ENCODE assay signal across 22 cellular contexts in the genomic region with DNA sequence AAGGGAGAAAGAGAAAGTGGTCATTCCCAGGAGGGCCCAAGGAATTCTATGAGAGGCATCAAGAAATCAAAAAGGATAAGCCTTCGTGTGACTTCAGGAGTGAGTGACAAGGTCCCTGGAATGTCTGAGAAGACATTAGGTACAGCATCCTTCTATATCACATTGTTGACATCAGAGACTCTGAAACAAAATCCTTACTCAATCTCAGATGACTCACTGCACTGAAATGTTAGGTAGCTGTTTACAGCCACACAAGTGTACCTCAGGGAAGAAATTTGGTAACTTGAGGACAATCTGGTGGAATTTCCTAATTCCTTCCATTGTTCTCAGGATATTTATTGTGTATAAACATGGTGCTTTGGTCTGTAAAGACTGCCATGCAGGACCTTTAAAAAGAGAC. TPM values are rescaled to one million over a fixed set of nuclear protein-coding genes. Genes with fewer than 3 reads are reported as not detected.
"Had no signal": no experiment of that assay in that cellular context is flagged by ENCODE, and none has a peak within 500 bp of the region (broad histone marks: within the 10 kb centered on the region; RNA-seq: fewer than 3 reads in every experiment).

No MANE protein-coding gene starts in this region.

- H3K27ac ChIP-seq: brain microvascular endothelial cell, lower lobe of right lung, spleen, transverse colon had no signal

- DNase-seq: activated CD8-positive, alpha-beta memory T cell treated with anti-CD3 and anti-CD28 coated beads, Interleukin-2, amount 10 ng/mL, durations not matched to agents 7 days and 5 days; activated gamma-delta T cell; activated T-cell treated with anti-CD3 and anti-CD28 coated beads, Interleukin-2, amount 50 U/mL, for 24 hours; brain microvascular endothelial cell; endodermal cell; foreskin fibroblast; immature natural killer cell; left cardiac atrium; lower lobe of right lung; naive thymus-derived CD4-positive, alpha-beta T cell; right cardiac atrium; spleen; stimulated activated CD4-positive, alpha-beta T cell treated with anti-CD3 and anti-CD28 coated beads, Interleukin-1b, Interleukin-23, amount 100 ng/mL, for 48 hours; stimulated activated naive B cell treated with anti-CD40 and anti-IgM and Interleukin-4, amounts not matched to agents 10 μg/mL and 1 μg/mL and 100 μg/mL, for 72 hours; substantia nigra; transverse colon had no signal

- H3K9me3 Mint-ChIP-seq: activated T-cell treated with anti-CD3 and anti-CD28 coated beads, Interleukin-2, amount 50 U/mL, for 24 hours; endodermal cell; immature natural killer cell; naive thymus-derived CD4-positive, alpha-beta T cell; stimulated activated naive B cell treated with anti-CD40 and anti-IgM and Interleukin-4, amounts not matched to agents 10 μg/mL and 1 μg/mL and 100 μg/mL, for 72 hours had no signal

- H3K4me3 ChIP-seq: lower lobe of right lung, spleen, transverse colon had no signal

- H3K36me3 Mint-ChIP-seq: activated CD8-positive, alpha-beta memory T cell treated with anti-CD3 and anti-CD28 coated beads, Interleukin-2, amount 10 ng/mL, durations not matched to agents 7 days and 5 days; activated naive CD8-positive, alpha-beta T cell; immature natural killer cell; stimulated activated naive B cell treated with anti-CD40 and anti-IgM and Interleukin-4, amounts not matched to agents 10 μg/mL and 1 μg/mL and 100 μg/mL, for 72 hours had no signal

- H3K36me3 ChIP-seq: brain microvascular endothelial cell, lower lobe of right lung, spleen, transverse colon had no signal

- H3K4me1 ChIP-seq: lower lobe of right lung, spleen, transverse colon had no signal

- H3K4me1 Mint-ChIP-seq: immature natural killer cell; stimulated activated naive B cell treated with anti-CD40 and anti-IgM and Interleukin-4, amounts not matched to agents 10 μg/mL and 1 μg/mL and 100 μg/mL, for 72 hours had no signal

- H3K4me3 Mint-ChIP-seq: activated CD8-positive, alpha-beta memory T cell treated with anti-CD3 and anti-CD28 coated beads, Interleukin-2, amount 10 ng/mL, durations not matched to agents 7 days and 5 days; activated naive CD8-positive, alpha-beta T cell; activated T-cell treated with anti-CD3 and anti-CD28 coated beads, Interleukin-2, amount 50 U/mL, for 24 hours; endodermal cell; immature natural killer cell; naive thymus-derived CD4-positive, alpha-beta T cell; stimulated activated naive B cell treated with anti-CD40 and anti-IgM and Interleukin-4, amounts not matched to agents 10 μg/mL and 1 μg/mL and 100 μg/mL, for 72 hours had no signal

- H3K27me3 ChIP-seq: brain microvascular endothelial cell had no signal

- H3K27ac Mint-ChIP-seq: activated CD8-positive, alpha-beta memory T cell treated with anti-CD3 and anti-CD28 coated beads, Interleukin-2, amount 10 ng/mL, durations not matched to agents 7 days and 5 days; activated naive CD8-positive, alpha-beta T cell; activated T-cell treated with anti-CD3 and anti-CD28 coated beads, Interleukin-2, amount 50 U/mL, for 24 hours; endodermal cell; immature natural killer cell; naive thymus-derived CD4-positive, alpha-beta T cell; stimulated activated naive B cell treated with anti-CD40 and anti-IgM and Interleukin-4, amounts not matched to agents 10 μg/mL and 1 μg/mL and 100 μg/mL, for 72 hours had no signal

RNA-seq across cellular contexts. Expression of gene LGALS14, which starts 7.9 kb away (rescaled TPM):
- total RNA-seq: chondrocyte; dermis microvascular lymphatic vessel endothelial cell; endodermal cell; left cardiac atrium; lower lobe of right lung; right cardiac atrium; spleen; T-helper 2 cell treated with Interferon-gamma antibody and Interleukin-4, amounts not matched to agents 100 ng/mL and 5 ng/mL, for 36 hours; transverse colon had no signal
- polyA plus RNA-seq: esophagus, immature natural killer cell, right cardiac atrium, spleen had no signal

RNA-seq across cellular contexts. Expression of gene LGALS16, which starts 40.7 kb away (rescaled TPM):
- total RNA-seq: activated CD8-positive, alpha-beta memory T cell treated with anti-CD3 and anti-CD28 coated beads, Interleukin-2, amount 10 ng/mL, durations not matched to agents 7 days and 5 days; chondrocyte; dermis microvascular lymphatic vessel endothelial cell; endodermal cell; left cardiac atrium; lower lobe of right lung; mononuclear cell; naive thymus-derived CD4-positive, alpha-beta T cell; right cardiac atrium; spleen; T-helper 2 cell treated with Interferon-gamma antibody and Interleukin-4, amounts not matched to agents 100 ng/mL and 5 ng/mL, for 36 hours; transverse colon had no signal
- polyA plus RNA-seq: esophagus; immature natural killer cell; naive thymus-derived CD4-positive, alpha-beta T cell; right cardiac atrium; spleen had no signal

RNA-seq across cellular contexts. Expression of gene CLC, which starts 41.4 kb away (rescaled TPM):
- total RNA-seq: activated CD8-positive, alpha-beta memory T cell treated with anti-CD3 and anti-CD28 coated beads, Interleukin-2, amount 10 ng/mL, durations not matched to agents 7 days and 5 days; chondrocyte; dermis microvascular lymphatic vessel endothelial cell; endodermal cell; left cardiac atrium; lower lobe of right lung; right cardiac atrium; transverse colon had no signal
- polyA plus RNA-seq: esophagus; naive thymus-derived CD4-positive, alpha-beta T cell; right cardiac atrium had no signal
